In the genomic region with DNA sequence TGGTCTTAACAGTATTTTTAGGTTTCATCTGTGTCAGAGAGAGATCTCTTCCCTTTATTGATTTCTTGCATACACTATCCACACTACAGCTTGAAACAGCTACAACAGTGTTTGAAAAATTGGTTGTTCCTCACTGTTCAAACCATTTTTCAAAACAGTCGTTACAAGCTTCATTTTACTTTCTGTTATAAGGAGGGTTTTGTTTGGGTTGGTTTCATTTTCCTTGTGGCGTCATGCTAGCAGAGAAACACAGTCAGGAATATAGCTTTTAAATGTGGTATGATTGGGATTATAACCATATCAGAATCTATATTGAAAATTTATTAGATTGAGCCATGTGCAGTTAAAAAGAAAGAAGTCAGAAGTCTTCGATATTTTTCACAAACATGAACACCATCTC, we compare ENCODE assay signal across 8 cellular contexts.
DNase-seq lines count a peak whose midpoint lies in the region; ATAC-seq and TF ChIP-seq lines count a peak whose summit lies in the region.

No MANE protein-coding gene starts in this region.

- no peaks in the 10 kb centered on the region for H3K27me3 ChIP-seq in KMS-11 (ENCODE audit: insufficient read depth, low read depth)
- H3K27me3 ChIP-seq in heart right ventricle, result no peaks in the 10 kb centered on the region
- H3K27me3 ChIP-seq in SK-N-SH (ENCODE audit: insufficient read depth), result no peaks in the 10 kb centered on the region

- CTCF ChIA-PET in WTC11 (lab: Charles Lee) (no interaction called here), SK-N-SH (lab: Yijun Ruan, JAX) (interaction anchor here (0.6 kb wide), 1 partner anchor 471 kb away, joined by 3 read pairs; no protein-coding TSS in a partner anchor)

- H3K9me3 ChIP-seq in heart right ventricle (no peaks in the 10 kb centered on the region), SK-N-SH (no peaks in the 10 kb centered on the region)

- 50 to 69% methylated on average over 3 of the region's 3 CpGs for WGBS in heart right ventricle, 2 donors
- 83% methylated on average over 3 of the region's 3 CpGs for WGBS in SK-N-SH (ENCODE audit: low lambda C conversion rate)

- H3K4me3 ChIP-seq in KMS-11 (IDR thresholded peaks at IDR 0.05; ENCODE audit: insufficient read depth, low read depth, low read length) (no peak overlapping the region), heart right ventricle (peak overlapping the region in 7 of 10 donors; percentile 6 to 36 (median 26)), SK-N-SH (ENCODE audit: low read depth in 2 of 2, low read length in 1 of 2) (no peak overlapping the region)

- H3K9me3 Mint-ChIP-seq in stimulated activated naive CD8-positive, alpha-beta T cell treated with anti-CD3 and anti-CD28 coated beads, Interleukin-15, amount 100 ng/mL, for 72 hours, result no peaks in the 10 kb centered on the region
- H3K9me3 Mint-ChIP-seq in WTC11, result no peaks in the 10 kb centered on the region

- DNase-seq in heart right ventricle, result no peak
- DNase-seq in stimulated activated naive CD8-positive, alpha-beta T cell treated with anti-CD3 and anti-CD28 coated beads, Interleukin-15, amount 100 ng/mL, for 72 hours, result no peak
- DNase-seq in WTC11 (ENCODE audit: low spot score), result no peak
- DNase-seq in NCI-H2081 treated with DMSO at 0.1 percent for 48 hours (lab: John Stamatoyannopoulos, UW), result no peak
- no peak for DNase-seq in SK-N-SH
- no peak for DNase-seq in NCI-H2196 (lab: John Stamatoyannopoulos, UW; ENCODE audit: unreplicated experiment)

- intact Hi-C loops in heart right ventricle (cut with DNase I), result no loop called here

- H3K27me3 Mint-ChIP-seq in stimulated activated naive CD8-positive, alpha-beta T cell treated with anti-CD3 and anti-CD28 coated beads, Interleukin-15, amount 100 ng/mL, for 72 hours, result no peaks in the 10 kb centered on the region
- H3K27me3 Mint-ChIP-seq in WTC11 (ENCODE audit: low read depth), result no peaks in the 10 kb centered on the region

- H3F3A ChIP-seq in SK-N-SH (replicated peaks; ENCODE audit: insufficient read depth), result no peaks in the 10 kb centered on the region

- peaks cover 28% of the 10 kb centered on the region for H3K4me1 Mint-ChIP-seq in stimulated activated naive CD8-positive, alpha-beta T cell treated with anti-CD3 and anti-CD28 coated beads, Interleukin-15, amount 100 ng/mL, for 72 hours
- H3K4me1 Mint-ChIP-seq in WTC11, result no peaks in the 10 kb centered on the region

- H3K4me2 ChIP-seq in KMS-11 (peak overlapping the region; percentile 44), SK-N-SH (no peak overlapping the region)

- H3K9ac ChIP-seq in KMS-11, result peak overlapping the region; percentile 21; the same call in 1 of the 2 replicates
- H3K9ac ChIP-seq in SK-N-SH, result no peak overlapping the region

- H4K20me1 ChIP-seq in KMS-11 (ENCODE audit: insufficient read depth), result no peaks in the 10 kb centered on the region
- no peaks in the 10 kb centered on the region for H4K20me1 ChIP-seq in SK-N-SH (ENCODE audit: insufficient read depth)

- TF ChIP-seq EP300 in SK-N-SH (IDR thresholded peaks at IDR 0.05; ENCODE audit: borderline replicate concordance in 1 of 2, low read depth in 1 of 2, low read length in 1 of 2), result no peak

- H3K9me2 ChIP-seq in SK-N-SH, result no peaks in the 10 kb centered on the region

- peak overlapping the region; percentile 2; the same call in 1 of the 2 replicates for H3K27ac ChIP-seq in KMS-11
- peak overlapping the region; percentile 16 to 82 (median 62) for H3K27ac ChIP-seq in heart right ventricle
- no peak overlapping the region for H3K27ac ChIP-seq in SK-N-SH (ENCODE audit: low read depth in 2 of 2, low read length in 1 of 2)

- no peak for TF ChIP-seq RAD21 in SK-N-SH (IDR thresholded peaks at IDR 0.05; ENCODE audit: low read length)

- peak overlapping the region; percentile 73 to 82 for H3K4me3 Mint-ChIP-seq in stimulated activated naive CD8-positive, alpha-beta T cell treated with anti-CD3 and anti-CD28 coated beads, Interleukin-15, amount 100 ng/mL, for 72 hours
- H3K4me3 Mint-ChIP-seq in WTC11, result no peak overlapping the region

- H3K36me3 ChIP-seq in KMS-11 (ENCODE audit: insufficient read depth) (no peaks in the 10 kb centered on the region), heart right ventricle (no peaks in the 10 kb centered on the region), SK-N-SH (replicated peaks in 1 of 2; ENCODE audit: control insufficient read depth in 1 of 2, insufficient read depth in 2 of 2, low read length in 1 of 2) (no peaks in the 10 kb centered on the region)

- ATAC-seq in GM18909 (IDR thresholded peaks at IDR 0.05; ENCODE audit: poor library complexity, unreplicated experiment), result peak; percentile 63
- ATAC-seq in heart right ventricle, result peak in 4 of 8 donors; percentile 24 to 59 (median 43)
- no peak for ATAC-seq in stimulated activated naive CD8-positive, alpha-beta T cell treated with anti-CD3 and anti-CD28 coated beads, Interleukin-15, amount 100 ng/mL, for 72 hours
- no peak for ATAC-seq in WTC11

- H3K79me2 ChIP-seq in KMS-11 (ENCODE audit: insufficient read depth, low read depth), result no peaks in the 10 kb centered on the region
- H3K79me2 ChIP-seq in SK-N-SH (ENCODE audit: insufficient read depth), result no peaks in the 10 kb centered on the region

- H3K4me1 ChIP-seq in KMS-11 (ENCODE audit: low read depth, poor library complexity, severe bottlenecking) (peaks cover 4% of the 10 kb centered on the region), heart right ventricle (peaks cover 0 to 19% (median 5%) of the 10 kb centered on the region in 9 donors), SK-N-SH (ENCODE audit: control insufficient read depth in 1 of 2, insufficient read depth in 2 of 2, low read depth in 1 of 2, low read length in 1 of 2) (no peaks in the 10 kb centered on the region)

- peak overlapping the region; percentile 61 to 95 for H3K27ac Mint-ChIP-seq in stimulated activated naive CD8-positive, alpha-beta T cell treated with anti-CD3 and anti-CD28 coated beads, Interleukin-15, amount 100 ng/mL, for 72 hours
- no peak overlapping the region for H3K27ac Mint-ChIP-seq in WTC11

- TF ChIP-seq CTCF in KMS-11 (conservative IDR thresholded peaks at IDR 0.05; ENCODE audit: low read depth, low read length), result no peak
- TF ChIP-seq CTCF in heart right ventricle (IDR thresholded peaks at IDR 0.05), result no peak
- no peak for TF ChIP-seq CTCF in WTC11 (IDR thresholded peaks at IDR 0.05)
- TF ChIP-seq CTCF in SK-N-SH (IDR thresholded peaks at IDR 0.05), result no peak

- H2AFZ ChIP-seq in KMS-11 (ENCODE audit: low read depth), result peak overlapping the region; percentile 59; the same call in 1 of the 2 replicates
- no peak overlapping the region for H2AFZ ChIP-seq in SK-N-SH (ENCODE audit: low read depth)

- POLR2A ChIA-PET in WTC11 (lab: Charles Lee) (no interaction called here), SK-N-SH (lab: Yijun Ruan, JAX) (no interaction called here)

- H3K36me3 Mint-ChIP-seq in WTC11, result no peaks in the 10 kb centered on the region

TF ChIP-seq in WTC11, 78 proteins besides CTCF, POLR2A, EP300 and RAD21:
- no peak for TF ChIP-seq ZNF317 (CRISPR knock-in tag; IDR thresholded peaks at IDR 0.05; ENCODE audit: borderline replicate concordance, low read depth)

TF ChIP-seq in SK-N-SH, 30 proteins besides CTCF, POLR2A, EP300 and RAD21 (continues in another document):
- no peak for TF ChIP-seq YY1 (IDR thresholded peaks at IDR 0.05; ENCODE audit: low read depth)
- no peak for TF ChIP-seq TEAD4 (IDR thresholded peaks at IDR 0.05; ENCODE audit: borderline replicate concordance, insufficient read depth)
- no peak for TF ChIP-seq ELF1 (IDR thresholded peaks at IDR 0.05)
- no peak for TF ChIP-seq FOSL2 (IDR thresholded peaks at IDR 0.05; ENCODE audit: borderline replicate concordance, low read depth)
- TF ChIP-seq MEF2A (IDR thresholded peaks at IDR 0.05; ENCODE audit: borderline replicate concordance, low read depth), result no peak
- no peak for TF ChIP-seq MXI1 (IDR thresholded peaks at IDR 0.05; ENCODE audit: low read depth, low read length)
- TF ChIP-seq, protein P1, sequence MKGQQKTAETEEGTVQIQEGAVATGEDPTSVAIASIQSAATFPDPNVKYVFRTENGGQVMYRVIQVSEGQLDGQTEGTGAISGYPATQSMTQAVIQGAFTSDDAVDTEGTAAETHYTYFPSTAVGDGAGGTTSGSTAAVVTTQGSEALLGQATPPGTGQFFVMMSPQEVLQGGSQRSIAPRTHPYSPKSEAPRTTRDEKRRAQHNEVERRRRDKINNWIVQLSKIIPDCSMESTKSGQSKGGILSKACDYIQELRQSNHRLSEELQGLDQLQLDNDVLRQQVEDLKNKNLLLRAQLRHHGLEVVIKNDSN (IDR thresholded peaks at IDR 0.05; ENCODE audit: borderline replicate concordance, low read depth), result no peak
- TF ChIP-seq, protein P2, sequence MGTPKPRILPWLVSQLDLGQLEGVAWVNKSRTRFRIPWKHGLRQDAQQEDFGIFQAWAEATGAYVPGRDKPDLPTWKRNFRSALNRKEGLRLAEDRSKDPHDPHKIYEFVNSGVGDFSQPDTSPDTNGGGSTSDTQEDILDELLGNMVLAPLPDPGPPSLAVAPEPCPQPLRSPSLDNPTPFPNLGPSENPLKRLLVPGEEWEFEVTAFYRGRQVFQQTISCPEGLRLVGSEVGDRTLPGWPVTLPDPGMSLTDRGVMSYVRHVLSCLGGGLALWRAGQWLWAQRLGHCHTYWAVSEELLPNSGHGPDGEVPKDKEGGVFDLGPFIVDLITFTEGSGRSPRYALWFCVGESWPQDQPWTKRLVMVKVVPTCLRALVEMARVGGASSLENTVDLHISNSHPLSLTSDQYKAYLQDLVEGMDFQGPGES (IDR thresholded peaks at IDR 0.05; ENCODE audit: low read depth, low read length), result no peak
- TF ChIP-seq NRF1 (IDR thresholded peaks at IDR 0.05; ENCODE audit: low read depth, low read length), result no peak
- no peak for TF ChIP-seq CHD2 (IDR thresholded peaks at IDR 0.05; ENCODE audit: low read length, partially characterized antibody)
- TF ChIP-seq SMC3 (IDR thresholded peaks at IDR 0.05; ENCODE audit: low read depth, low read length), result no peak

Comparison
In these comparisons a context has a peak if more than half of its experiments do, and no peak if none do; other contexts are left out.
1. H3K27ac ChIP-seq: peak in KMS-11 (single experiment) and heart right ventricle (10 of 10); none in SK-N-SH (0 of 2).
2. H3K4me3 ChIP-seq: peak in heart right ventricle (7 of 10); none in KMS-11 (single experiment) and SK-N-SH (0 of 2).